In the genomic region with DNA sequence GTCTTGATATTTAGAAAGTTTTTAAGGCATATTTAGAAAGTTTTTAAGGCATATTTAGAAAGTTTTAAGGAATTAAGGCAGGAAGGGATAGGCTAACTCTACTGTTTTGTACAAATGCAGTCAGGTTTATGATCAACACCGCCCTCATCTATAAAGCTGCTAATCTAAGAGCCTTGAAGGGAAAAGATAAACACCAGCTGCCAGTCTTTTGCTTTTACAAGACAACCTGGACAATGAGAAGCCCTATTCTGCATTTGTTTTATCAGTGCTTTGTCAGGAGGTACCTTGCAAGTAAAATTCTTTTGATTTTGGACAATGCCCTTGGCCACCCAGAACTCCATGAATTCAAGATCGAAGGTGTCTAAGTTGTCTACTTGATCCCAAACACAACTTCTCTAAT, we compare ENCODE assay signal across 24 cellular contexts.
"Had no signal": no experiment of that assay in that cellular context is flagged by ENCODE, and none has a peak within 500 bp of the region (broad histone marks: within the 10 kb centered on the region; RNA-seq: fewer than 3 reads in every experiment).

No MANE protein-coding gene starts in this region.

- H3K36me3 Mint-ChIP-seq: activated naive CD8-positive, alpha-beta T cell treated with anti-CD3 and anti-CD28 coated beads for 36 hours; naive thymus-derived CD4-positive, alpha-beta T cell; type B pancreatic cell had no signal

- H3K36me3 ChIP-seq: adrenal gland, pancreas, sigmoid colon, uterus had no signal

- H3K4me3 Mint-ChIP-seq: activated naive CD4-positive, alpha-beta T cell treated with anti-CD3 and anti-CD28 coated beads for 36 hours; activated naive CD8-positive, alpha-beta T cell treated with anti-CD3 and anti-CD28 coated beads for 36 hours; activated T-helper 1 cell treated with anti-CD3 and anti-CD28 coated beads, Interleukin-12 subunit alpha, Interleukin-12 subunit beta, Interleukin-2, Interleukin-4 antibody, amounts not matched to agents 30 ng/mL and 10 ng/mL and 1 ng/mL, durations not matched to agents 14 hours and 24 hours and 36 hours; naive thymus-derived CD4-positive, alpha-beta T cell; type B pancreatic cell had no signal

- ATAC-seq: activated CD4-positive, CD25-positive, alpha-beta regulatory T cell treated with anti-CD3 and anti-CD28 coated beads, Interleukin-2, amount 50 U/mL, for 24 hours; body of pancreas; left ventricle myocardium superior; naive thymus-derived CD4-positive, alpha-beta T cell; pancreas; psoas muscle had no signal

- H3K27ac Mint-ChIP-seq: activated naive CD4-positive, alpha-beta T cell treated with anti-CD3 and anti-CD28 coated beads for 36 hours; activated naive CD8-positive, alpha-beta T cell treated with anti-CD3 and anti-CD28 coated beads for 36 hours; activated T-helper 1 cell treated with anti-CD3 and anti-CD28 coated beads, Interleukin-12 subunit alpha, Interleukin-12 subunit beta, Interleukin-2, Interleukin-4 antibody, amounts not matched to agents 30 ng/mL and 10 ng/mL and 1 ng/mL, durations not matched to agents 14 hours and 24 hours and 36 hours; naive thymus-derived CD4-positive, alpha-beta T cell; type B pancreatic cell had no signal

- H3K9me3 ChIP-seq: adrenal gland, body of pancreas, pancreas, psoas muscle, sigmoid colon, uterus had no signal

- DNase-seq: activated CD4-positive, alpha-beta T cell treated with anti-CD3 and anti-CD28 coated beads for 48 hours; activated CD4-positive, alpha-beta T cell treated with anti-CD3 and anti-CD28 coated beads, Interleukin-2, amount 50 U/mL, for 48 hours; activated CD8-positive, alpha-beta memory T cell treated with anti-CD3 and anti-CD28 coated beads, Interleukin-2, amount 50 U/mL, for 4 hours; activated effector memory CD4-positive, alpha-beta T cell treated with anti-CD3 and anti-CD28 coated beads, Interleukin-2, amount 50 U/mL, for 16 hours; activated naive CD4-positive, alpha-beta T cell treated with anti-CD3 and anti-CD28 coated beads for 36 hours; activated naive CD8-positive, alpha-beta T cell treated with anti-CD3 and anti-CD28 coated beads for 36 hours; activated T-cell treated with anti-CD3 and anti-CD28 coated beads, Interleukin-2, amount 50 U/mL, for 1 hour; adrenal gland; aorta; body of pancreas; dorsolateral prefrontal cortex; effector memory CD4-positive, alpha-beta T cell; left ventricle myocardium superior; naive thymus-derived CD4-positive, alpha-beta T cell; pancreas; psoas muscle; sigmoid colon; stimulated activated CD4-positive, alpha-beta T cell treated with anti-CD3 and anti-CD28 coated beads, Interleukin-2, amount 100 ng/mL, for 24 hours; stimulated activated naive CD4-positive, alpha-beta T cell treated with Interleukin-2 at 50 U/mL for 16 hours; uterus had no signal

- H3K4me1 Mint-ChIP-seq: activated naive CD8-positive, alpha-beta T cell treated with anti-CD3 and anti-CD28 coated beads for 36 hours had no signal

- H3K27ac ChIP-seq: adrenal gland, body of pancreas, dorsolateral prefrontal cortex, pancreas, psoas muscle, sigmoid colon, uterus had no signal

- H3K4me3 ChIP-seq: adrenal gland, body of pancreas, dorsolateral prefrontal cortex, pancreas, psoas muscle, sigmoid colon, smooth muscle cell, uterus had no signal

- H3K4me1 ChIP-seq: adrenal gland, body of pancreas, pancreas, sigmoid colon, uterus had no signal

- H3K9me3 Mint-ChIP-seq: activated naive CD4-positive, alpha-beta T cell treated with anti-CD3 and anti-CD28 coated beads for 36 hours; activated naive CD8-positive, alpha-beta T cell treated with anti-CD3 and anti-CD28 coated beads for 36 hours; activated T-helper 1 cell treated with anti-CD3 and anti-CD28 coated beads, Interleukin-12 subunit alpha, Interleukin-12 subunit beta, Interleukin-2, Interleukin-4 antibody, amounts not matched to agents 30 ng/mL and 10 ng/mL and 1 ng/mL, durations not matched to agents 14 hours and 24 hours and 36 hours; naive thymus-derived CD4-positive, alpha-beta T cell; type B pancreatic cell had no signal
